In genomic region chr2:198880986-198881385, GRCh38 we compare ENCODE assay signal across 35 cellular contexts.
"Had no signal": no experiment of that assay in that cellular context is flagged by ENCODE, and none has a peak within 500 bp of the region (broad histone marks: within the 10 kb centered on the region; RNA-seq: fewer than 3 reads in every experiment).

No MANE protein-coding gene starts in this region.

- H3K27ac Mint-ChIP-seq: activated CD4-positive, alpha-beta memory T cell treated with anti-CD3 and anti-CD28 coated beads for 36 hours; activated naive CD4-positive, alpha-beta T cell treated with anti-CD3 and anti-CD28 coated beads, Interleukin-2, amount 10 ng/mL, durations not matched to agents 7 days and 5 days; activated naive CD8-positive, alpha-beta T cell; activated naive CD8-positive, alpha-beta T cell treated with anti-CD3 and anti-CD28 coated beads, Interleukin-2, amount 50 U/mL, for 24 hours; activated T-helper 1 cell treated with anti-CD3 and anti-CD28 coated beads, Interleukin-12 subunit alpha, Interleukin-12 subunit beta, Interleukin-2, Interleukin-4 antibody, amounts not matched to agents 30 ng/mL and 10 ng/mL and 1 ng/mL, durations not matched to agents 14 hours and 24 hours and 36 hours; brain; T-helper 1 cell treated with Interleukin-12 subunit alpha and Interleukin-12 subunit beta and Interleukin-4 antibody, amounts not matched to agents 30 μg/mL and 1 μg/mL, for 36 hours; T-helper 2 cell treated with Interferon-gamma antibody and Interleukin-4, amounts not matched to agents 5 μg/mL and 100 μg/mL, for 36 hours had no signal

- H3K4me3 ChIP-seq: MG63, Peyer's patch, SJSA1 had no signal

- H3K4me1 Mint-ChIP-seq: activated naive CD4-positive, alpha-beta T cell treated with anti-CD3 and anti-CD28 coated beads, Interleukin-2, amount 10 ng/mL, durations not matched to agents 7 days and 5 days; activated naive CD8-positive, alpha-beta T cell treated with anti-CD3 and anti-CD28 coated beads, Interleukin-2, amount 50 U/mL, for 24 hours; brain had no signal

- FAIRE-seq: bronchial epithelial cell, TTC549 had no signal

- H3K36me3 Mint-ChIP-seq: activated CD4-positive, alpha-beta memory T cell treated with anti-CD3 and anti-CD28 coated beads for 36 hours; activated naive CD4-positive, alpha-beta T cell treated with anti-CD3 and anti-CD28 coated beads, Interleukin-2, amount 10 ng/mL, durations not matched to agents 7 days and 5 days; activated naive CD8-positive, alpha-beta T cell; brain had no signal

- H3K4me2 ChIP-seq: SK-N-SH had no signal

- H3K9me3 Mint-ChIP-seq: activated CD4-positive, alpha-beta memory T cell treated with anti-CD3 and anti-CD28 coated beads for 36 hours; activated naive CD4-positive, alpha-beta T cell treated with anti-CD3 and anti-CD28 coated beads, Interleukin-2, amount 10 ng/mL, durations not matched to agents 7 days and 5 days; activated naive CD8-positive, alpha-beta T cell treated with anti-CD3 and anti-CD28 coated beads, Interleukin-2, amount 50 U/mL, for 24 hours; activated T-cell treated with anti-CD3 and anti-CD28 coated beads, Interleukin-2, amount 50 U/mL, for 4 hours; activated T-helper 1 cell treated with anti-CD3 and anti-CD28 coated beads, Interleukin-12 subunit alpha, Interleukin-12 subunit beta, Interleukin-2, Interleukin-4 antibody, amounts not matched to agents 30 ng/mL and 10 ng/mL and 1 ng/mL, durations not matched to agents 14 hours and 24 hours and 36 hours; brain; T-helper 1 cell treated with Interleukin-12 subunit alpha and Interleukin-12 subunit beta and Interleukin-4 antibody, amounts not matched to agents 30 μg/mL and 1 μg/mL, for 36 hours; T-helper 2 cell treated with Interferon-gamma antibody and Interleukin-4, amounts not matched to agents 5 μg/mL and 100 μg/mL, for 36 hours had no signal

- H3K36me3 ChIP-seq: MG63, Peyer's patch, SJSA1 had no signal

- H3K4me3 Mint-ChIP-seq: activated CD4-positive, alpha-beta memory T cell treated with anti-CD3 and anti-CD28 coated beads for 36 hours; activated naive CD4-positive, alpha-beta T cell treated with anti-CD3 and anti-CD28 coated beads, Interleukin-2, amount 10 ng/mL, durations not matched to agents 7 days and 5 days; activated naive CD8-positive, alpha-beta T cell; activated naive CD8-positive, alpha-beta T cell treated with anti-CD3 and anti-CD28 coated beads, Interleukin-2, amount 50 U/mL, for 24 hours; activated T-cell treated with anti-CD3 and anti-CD28 coated beads, Interleukin-2, amount 50 U/mL, for 4 hours; activated T-helper 1 cell treated with anti-CD3 and anti-CD28 coated beads, Interleukin-12 subunit alpha, Interleukin-12 subunit beta, Interleukin-2, Interleukin-4 antibody, amounts not matched to agents 30 ng/mL and 10 ng/mL and 1 ng/mL, durations not matched to agents 14 hours and 24 hours and 36 hours; brain; T-helper 1 cell treated with Interleukin-12 subunit alpha and Interleukin-12 subunit beta and Interleukin-4 antibody, amounts not matched to agents 30 μg/mL and 1 μg/mL, for 36 hours; T-helper 2 cell treated with Interferon-gamma antibody and Interleukin-4, amounts not matched to agents 5 μg/mL and 100 μg/mL, for 36 hours had no signal

- H3K4me1 ChIP-seq: Peyer's patch, SJSA1 had no signal

- H3K9me3 ChIP-seq: MG63, Peyer's patch, SJSA1, SK-N-SH had no signal

- H3K27me3 Mint-ChIP-seq: activated CD4-positive, alpha-beta memory T cell treated with anti-CD3 and anti-CD28 coated beads for 36 hours; activated naive CD4-positive, alpha-beta T cell treated with anti-CD3 and anti-CD28 coated beads, Interleukin-2, amount 10 ng/mL, durations not matched to agents 7 days and 5 days; activated naive CD8-positive, alpha-beta T cell; activated naive CD8-positive, alpha-beta T cell treated with anti-CD3 and anti-CD28 coated beads, Interleukin-2, amount 50 U/mL, for 24 hours; brain had no signal

- ATAC-seq: activated naive CD8-positive, alpha-beta T cell treated with anti-CD3 and anti-CD28 coated beads, Interleukin-2, amount 50 U/mL, for 24 hours; activated T-cell treated with anti-CD3 and anti-CD28 coated beads, Interleukin-2, amount 50 U/mL, for 4 hours; PC-3 had no signal

- H3K27ac ChIP-seq: Peyer's patch, SJSA1 had no signal

- H3K9ac ChIP-seq: SK-N-SH had no signal

- H3K27me3 ChIP-seq: MG63, Peyer's patch, SJSA1 had no signal

- DNase-seq: activated CD4-positive, alpha-beta memory T cell treated with anti-CD3 and anti-CD28 coated beads for 36 hours; activated CD4-positive, alpha-beta T cell treated with anti-CD3 and anti-CD28 coated beads, Interleukin-2, amount 50 U/mL, for 1 hour; activated CD8-positive, alpha-beta memory T cell treated with anti-CD3 and anti-CD28 coated beads, Interleukin-2, amount 50 U/mL, for 4 hours; activated effector memory CD4-positive, alpha-beta T cell treated with Interleukin-2 at 50 U/mL for 16 hours; activated naive CD4-positive, alpha-beta T cell treated with anti-CD3 and anti-CD28 coated beads, Interleukin-2, amount 10 ng/mL, durations not matched to agents 7 days and 5 days; activated naive CD8-positive, alpha-beta T cell treated with anti-CD3 and anti-CD28 coated beads, Interleukin-2, amount 50 U/mL, for 24 hours; activated T-cell treated with anti-CD3 and anti-CD28 coated beads for 4 hours; activated T-cell treated with anti-CD3 and anti-CD28 coated beads, Interleukin-2, amount 50 U/mL, for 4 hours; anterior cingulate cortex; caudate nucleus; cerebellar nuclear complex; Karpas-422; MG63; NCI-H1048; NCI-H1105 treated with DMSO at 0.1 percent for 48 hours; NCI-H1436 treated with DMSO at 0.1 percent for 48 hours; NCI-H1694 treated with DMSO at 0.1 percent for 48 hours; NCI-H2029; NCI-H510A; NCI-H526; NCI-H748 treated with DMSO at 0.1 percent for 48 hours; NK-92 treated with Interleukin-12 subunit alpha and Interleukin-12 subunit beta, amount 100 ng/mL, for 24 hours; PC-3; Peyer's patch; RPMI8226; SHP77 treated with DMSO at 0.1 percent for 48 hours; SK-N-SH had no signal
